Comparison of ENCODE assay signal across 21 cellular contexts in genomic region chr3:156997351-156997750, GRCh38.
DNase-seq lines count a peak whose midpoint lies in the region; ATAC-seq and TF ChIP-seq lines count a peak whose summit lies in the region.
"Had no signal": no experiment of that assay in that cellular context is flagged by ENCODE, and none has a peak within 500 bp of the region (broad histone marks: within the 10 kb centered on the region; RNA-seq: fewer than 3 reads in every experiment).

No MANE protein-coding gene starts in this region.

- H3K36me3 Mint-ChIP-seq in T-helper 17 cell (ENCODE audit: low read depth) = peaks cover 4% of the 10 kb centered on the region

- H3K4me3 ChIP-seq in AG10803 (ENCODE audit: low read length) (no peak overlapping the region), astrocyte of the spinal cord (ENCODE audit: low read depth, low read length) (no peak overlapping the region), MG63 (no peak overlapping the region)
- H3K4me3 ChIP-seq: ascending aorta, sigmoid colon had no signal

- H3K4me1 Mint-ChIP-seq in T-helper 17 cell = peaks cover 3% of the 10 kb centered on the region

- DNase-seq in AG10803 (ENCODE audit: low read depth) = peak; percentile 79
- DNase-seq in HT-29 (ENCODE audit: low spot score) = peak; percentile 35
- DNase-seq in astrocyte of the spinal cord (ENCODE audit: low read depth, low spot score) = peak; percentile 29
- DNase-seq in glomerular visceral epithelial cell (ENCODE audit: extremely low spot score) = peak; percentile 39
- no peak for DNase-seq in NCI-H345 treated with DMSO at 0.1 percent for 48 hours (lab: John Stamatoyannopoulos, UW; ENCODE audit: unreplicated experiment)
- DNase-seq in NOMO-1 (lab: John Stamatoyannopoulos, UW; ENCODE audit: unreplicated experiment in 2 of 2) = no peak
- no peak for DNase-seq in T-helper 17 cell
- DNase-seq in MG63 = no peak
- DNase-seq: activated CD4-positive, alpha-beta T cell treated with anti-CD3 and anti-CD28 coated beads, Interleukin-2, amount 50 U/mL, for 48 hours; activated naive CD4-positive, alpha-beta T cell treated with anti-CD3 and anti-CD28 coated beads for 36 hours; Caco-2; cortex of kidney; glutamatergic neuron; left ventricle myocardium superior; NCI-H146; NCI-H446; nucleus accumbens; SHP77; sigmoid colon; stimulated activated CD4-positive, alpha-beta T cell treated with anti-CD3 and anti-CD28 coated beads, Interleukin-2, amount 100 ng/mL, for 24 hours had no signal

- no peak for TF ChIP-seq CTCF in AG10803 (conservative IDR thresholded peaks at IDR 0.05; ENCODE audit: low read length)
- no peak for TF ChIP-seq CTCF in astrocyte of the spinal cord (IDR thresholded peaks at IDR 0.05; ENCODE audit: low read depth, low read length)

- H3K27me3 Mint-ChIP-seq in T-helper 17 cell = peaks cover 27% of the 10 kb centered on the region

- ATAC-seq in T-helper 17 cell = no peak
- ATAC-seq: left ventricle myocardium superior had no signal

- H3K27me3 ChIP-seq in MG63 = no peaks in the 10 kb centered on the region
- H3K27me3 ChIP-seq: ascending aorta, sigmoid colon had no signal

- H3K9me3 ChIP-seq in T-helper 17 cell (ENCODE audit: control insufficient read depth, low read length, poor library complexity, severe bottlenecking) (no peaks in the 10 kb centered on the region), MG63 (no peaks in the 10 kb centered on the region)
- H3K9me3 ChIP-seq: ascending aorta, sigmoid colon had no signal

- no peaks in the 10 kb centered on the region for H3K36me3 ChIP-seq in MG63
- H3K36me3 ChIP-seq: ascending aorta, sigmoid colon had no signal

- in situ Hi-C loops in astrocyte of the spinal cord (cut with HindIII; ENCODE audit: low sequenced_read_pairs) = no loop called here

- no peak overlapping the region for H3K4me3 Mint-ChIP-seq in T-helper 17 cell
- H3K4me3 Mint-ChIP-seq: activated naive CD4-positive, alpha-beta T cell treated with anti-CD3 and anti-CD28 coated beads for 36 hours had no signal

- no peak overlapping the region for H3K27ac Mint-ChIP-seq in T-helper 17 cell
- H3K27ac Mint-ChIP-seq: activated naive CD4-positive, alpha-beta T cell treated with anti-CD3 and anti-CD28 coated beads for 36 hours had no signal

Comparison
In these comparisons a context has a peak if more than half of its experiments do, and no peak if none do; other contexts are left out.
1. DNase-seq: peak in AG10803 (single experiment), HT-29 (single experiment), astrocyte of the spinal cord (single experiment) and glomerular visceral epithelial cell (single experiment); none in NCI-H345 treated with DMSO at 0.1 percent for 48 hours (single experiment), NOMO-1 (0 of 2), T-helper 17 cell (0 of 3) and MG63 (single experiment).